ENCODE assay signal across 30 cellular contexts in genomic region chr16:68695575-68695974, GRCh38. TPM values are rescaled to one million over a fixed set of nuclear protein-coding genes. Genes with fewer than 3 reads are reported as not detected.
"Had no signal": no experiment of that assay in that cellular context is flagged by ENCODE, and none has a peak within 500 bp of the region (broad histone marks: within the 10 kb centered on the region; RNA-seq: fewer than 3 reads in every experiment).

No MANE protein-coding gene starts in this region.

- H3K4me3 ChIP-seq: esophagus squamous epithelium, gastrocnemius medialis, heart right ventricle, left lung, lower lobe of right lung, mucosa of descending colon had no signal

- DNase-seq: cortex of kidney; effector CD8-positive, alpha-beta T cell; effector memory CD8-positive, alpha-beta T cell; endodermal cell; erythroblast; esophagus squamous epithelium; foreskin fibroblast; foreskin melanocyte; gastrocnemius medialis; glutamatergic neuron; head of caudate nucleus; heart right ventricle; hippocampal formation; left cardiac atrium; left lung; left ventricle myocardium superior; mesenchymal stem cell; mucosa of descending colon; naive B cell; naive thymus-derived CD8-positive, alpha-beta T cell had no signal

- H3K27ac ChIP-seq: epithelial cell of prostate, esophagus squamous epithelium, gastrocnemius medialis, heart right ventricle, left lung, lower lobe of right lung had no signal

- H3K4me1 ChIP-seq: gastrocnemius medialis had no signal

- ATAC-seq: effector memory CD8-positive, alpha-beta T cell; esophagus mucosa; gastrocnemius medialis; heart right ventricle; left cardiac atrium; left ventricle myocardium superior; naive thymus-derived CD8-positive, alpha-beta T cell had no signal

- H3K9me3 ChIP-seq: esophagus squamous epithelium, gastrocnemius medialis, heart right ventricle, left lung, lower lobe of right lung, mucosa of descending colon had no signal

- H3K27me3 ChIP-seq: esophagus squamous epithelium, gastrocnemius medialis, left lung had no signal

- H3K36me3 ChIP-seq: gastrocnemius medialis, heart right ventricle, left lung, lower lobe of right lung had no signal

- FAIRE-seq: endometrium, islet of Langerhans, keratinocyte had no signal

RNA-seq across cellular contexts. Expression of gene CDH1, which starts 41.5 kb away (rescaled TPM):
- total RNA-seq: dermis microvascular lymphatic vessel endothelial cell; glomerular endothelial cell; left ventricle myocardium superior; lung microvascular endothelial cell; naive thymus-derived CD8-positive, alpha-beta T cell had no signal

RNA-seq across cellular contexts. Expression of gene CDH3, which starts 50.5 kb away (rescaled TPM):
- total RNA-seq: gastrocnemius medialis, lung microvascular endothelial cell, myocyte had no signal
- polyA plus RNA-seq: naive thymus-derived CD8-positive, alpha-beta T cell had no signal
